In the genomic region with DNA sequence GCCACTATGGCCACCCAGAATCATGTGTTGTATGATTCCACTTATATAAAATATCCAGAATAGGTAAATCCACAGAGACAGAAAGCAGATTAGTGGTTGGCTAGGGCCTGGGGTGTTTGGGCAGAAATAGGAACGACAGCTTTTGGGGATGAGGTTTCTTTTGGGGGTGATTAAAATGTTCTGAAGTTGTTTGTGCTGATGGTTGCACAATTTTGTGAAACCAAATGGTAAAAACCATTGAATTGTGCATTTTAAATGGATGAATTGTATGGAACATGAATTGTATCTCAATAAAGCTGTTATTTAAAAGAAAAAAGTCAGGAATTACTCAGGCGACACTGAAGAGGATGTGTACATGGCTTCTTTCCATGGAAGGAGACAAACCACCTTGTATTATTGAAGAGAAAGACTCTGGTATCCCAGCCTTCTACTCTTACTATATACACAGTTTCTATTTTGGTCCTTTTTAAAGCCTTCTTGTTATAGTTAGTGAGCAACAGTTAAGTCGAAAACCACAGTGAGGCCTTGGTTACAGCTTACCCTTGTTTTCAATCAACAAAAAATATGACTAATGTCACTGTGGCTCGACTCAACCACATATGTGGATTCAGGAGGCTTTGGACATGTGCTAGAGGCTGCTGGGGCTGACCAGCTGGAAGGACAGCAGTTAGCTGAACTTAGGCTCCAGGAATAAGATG, we compare ENCODE assay signal across 8 cellular contexts. TPM values are rescaled to one million over a fixed set of nuclear protein-coding genes. Genes with fewer than 3 reads are reported as not detected.
DNase-seq lines count a peak whose midpoint lies in the region; TF ChIP-seq lines count a peak whose summit lies in the region.

No MANE protein-coding gene starts in this region.

- H3K4me3 ChIP-seq in HFF-Myc (replicated peaks; ENCODE audit: low read depth, low read length) (no peak overlapping the region), colonic mucosa (no peak overlapping the region), skeletal muscle tissue (ENCODE audit: low read length in 3 of 3) (no peak overlapping the region)

- no peak for TF ChIP-seq CTCF in HFF-Myc (IDR thresholded peaks at IDR 0.05; ENCODE audit: low read depth, low read length, missing control alignments)
- no peak for TF ChIP-seq CTCF in colonic mucosa (IDR thresholded peaks at IDR 0.05)

- no peaks in the 10 kb centered on the region for H3K27me3 ChIP-seq in colonic mucosa
- no peaks in the 10 kb centered on the region for H3K27me3 ChIP-seq in skeletal muscle tissue (ENCODE audit: control insufficient read depth in 3 of 3, insufficient read depth in 3 of 3, low read length in 3 of 3)

- peak; percentile 65 for DNase-seq in NK-92 treated with Interleukin-12 subunit alpha and Interleukin-12 subunit beta, amount 100 ng/mL, for 24 hours (lab: John Stamatoyannopoulos, UW)
- DNase-seq in NK-92 (lab: John Stamatoyannopoulos, UW; ENCODE audit: unreplicated experiment) (no peak), HFF-Myc (ENCODE audit: extremely low read depth, low read depth) (peak; percentile 88), NAMALWA (ENCODE audit: low spot score) (peak; percentile 68), colonic mucosa (no peak), NCI-H2029 (lab: John Stamatoyannopoulos, UW) (no peak), amygdala (lab: John Stamatoyannopoulos, UW) (no peak)

- no peak overlapping the region for H3K9ac ChIP-seq in colonic mucosa (ENCODE audit: low read depth in 2 of 2, low read length in 2 of 2)
- no peak overlapping the region for H3K9ac ChIP-seq in skeletal muscle tissue (ENCODE audit: low read depth in 1 of 3, low read length in 3 of 3)

- intact Hi-C loops in colonic mucosa (cut with DNase I), result no loop called here

- H3K4me1 ChIP-seq in colonic mucosa (no peaks in the 10 kb centered on the region), skeletal muscle tissue (ENCODE audit: control insufficient read depth in 3 of 3, insufficient read depth in 3 of 3, low read length in 3 of 3) (peaks cover 0 to 5% (median 5%) of the 10 kb centered on the region in 3 donors)

- H3K36me3 ChIP-seq in colonic mucosa (no peaks in the 10 kb centered on the region), skeletal muscle tissue (ENCODE audit: control insufficient read depth in 3 of 3, insufficient read depth in 3 of 3, low read length in 3 of 3) (no peaks in the 10 kb centered on the region)

- H3K27ac ChIP-seq in colonic mucosa, result peak overlapping the region; percentile 49
- H3K27ac ChIP-seq in skeletal muscle tissue (ENCODE audit: low read depth, low read length), result peak overlapping the region; percentile 49

- no peaks in the 10 kb centered on the region for H3K9me3 ChIP-seq in colonic mucosa
- no peaks in the 10 kb centered on the region for H3K9me3 ChIP-seq in skeletal muscle tissue (ENCODE audit: control insufficient read depth in 3 of 3, low read length in 3 of 3)

RNA-seq across cellular contexts. Expression of gene KMT2E, which starts 57.1 kb away (rescaled TPM):
- total RNA-seq in colonic mucosa, result 100 to 1,000 TPM in 1 of 2 donors, 10 to 100 TPM in 1; 78.6 to 116 TPM
- 59.0 TPM for total RNA-seq in skeletal muscle tissue

Comparison
In these comparisons a context has a peak if more than half of its experiments do, and no peak if none do; other contexts are left out.
1. DNase-seq: peak in NK-92 treated with Interleukin-12 subunit alpha and Interleukin-12 subunit beta, amount 100 ng/mL, for 24 hours (single experiment), HFF-Myc (single experiment) and NAMALWA (single experiment); none in NK-92 (single experiment), colonic mucosa (single experiment), NCI-H2029 (single experiment) and amygdala (0 of 56).